ENCODE assay signal across 24 cellular contexts in genomic region chr6:125144822-125145221, GRCh38.
"Had no signal": no experiment of that assay in that cellular context is flagged by ENCODE, and none has a peak within 500 bp of the region (broad histone marks: within the 10 kb centered on the region; RNA-seq: fewer than 3 reads in every experiment).

No MANE protein-coding gene starts in this region.

- H3K4me3 Mint-ChIP-seq: stimulated activated effector memory CD8-positive, alpha-beta T cell treated with anti-CD3 and anti-CD28 coated beads, Interleukin-12 subunit alpha, Interleukin-12 subunit beta, amount 100 ng/mL, for 72 hours; stimulated activated memory B cell treated with anti-CD40 and anti-IgM and Interleukin-4, amounts not matched to agents 10 μg/mL and 1 μg/mL and 100 μg/mL, for 72 hours; stimulated activated naive B cell treated with anti-CD40 and anti-IgM and Interleukin-4, amounts not matched to agents 10 μg/mL and 1 μg/mL and 100 μg/mL, for 72 hours; stimulated activated naive CD8-positive, alpha-beta T cell treated with anti-CD3 and anti-CD28 coated beads, Interleukin-15, amount 100 ng/mL, for 72 hours; stimulated activated naive CD8-positive, alpha-beta T cell treated with anti-CD3 and anti-CD28 coated beads, Interleukin-15, Interleukin-2, amounts not matched to agents 100 ng/mL and 50 ng/mL, for 24 hours; type B pancreatic cell had no signal

- DNase-seq: stimulated activated CD4-positive, alpha-beta T cell treated with anti-CD3 and anti-CD28 coated beads, Interleukin-2, amount 100 ng/mL, for 48 hours; stimulated activated CD4-positive, alpha-beta T cell treated with anti-CD3 and anti-CD28 coated beads, Interleukin-4, amount 100 ng/mL, for 1 hour; stimulated activated CD4-positive, alpha-beta T cell treated with anti-CD3 and anti-CD28 coated beads, Interleukin-4, amount 100 ng/mL, for 24 hours; stimulated activated CD4-positive, alpha-beta T cell treated with anti-CD3 and anti-CD28 coated beads, Interleukin-4, amount 100 ng/mL, for 4 hours; stimulated activated CD8-positive, alpha-beta memory T cell treated with anti-CD3 and anti-CD28 coated beads, Interleukin-4, amount 100 ng/mL, for 48 hours; stimulated activated naive B cell treated with anti-CD40 and anti-IgM and Interleukin-4, amounts not matched to agents 10 μg/mL and 1 μg/mL and 100 μg/mL, for 72 hours; stimulated activated naive CD4-positive, alpha-beta T cell; stimulated activated naive CD4-positive, alpha-beta T cell treated with Interleukin-2 at 50 U/mL for 16 hours; stimulated activated naive CD8-positive, alpha-beta T cell treated with anti-CD3 and anti-CD28 coated beads, Interleukin-15, amount 100 ng/mL, for 72 hours; stimulated activated naive CD8-positive, alpha-beta T cell treated with anti-CD3 and anti-CD28 coated beads, Interleukin-15, Interleukin-2, amounts not matched to agents 100 U/mL and 50 U/mL, for 24 hours; stomach; substantia nigra; testis; thyroid gland; tibial artery; transverse colon; trophoblast cell; upper lobe of left lung; upper lobe of right lung; uterus had no signal

- H3K36me3 Mint-ChIP-seq: stimulated activated effector memory CD8-positive, alpha-beta T cell treated with anti-CD3 and anti-CD28 coated beads, Interleukin-12 subunit alpha, Interleukin-12 subunit beta, amount 100 ng/mL, for 72 hours; stimulated activated memory B cell treated with anti-CD40 and anti-IgM and Interleukin-4, amounts not matched to agents 10 μg/mL and 1 μg/mL and 100 μg/mL, for 72 hours; stimulated activated naive B cell treated with anti-CD40 and anti-IgM and Interleukin-4, amounts not matched to agents 10 μg/mL and 1 μg/mL and 100 μg/mL, for 72 hours; type B pancreatic cell had no signal

- H3K4me1 Mint-ChIP-seq: stimulated activated effector memory CD8-positive, alpha-beta T cell treated with anti-CD3 and anti-CD28 coated beads, Interleukin-12 subunit alpha, Interleukin-12 subunit beta, amount 100 ng/mL, for 72 hours; stimulated activated memory B cell treated with anti-CD40 and anti-IgM and Interleukin-4, amounts not matched to agents 10 μg/mL and 1 μg/mL and 100 μg/mL, for 72 hours; stimulated activated naive B cell treated with anti-CD40 and anti-IgM and Interleukin-4, amounts not matched to agents 10 μg/mL and 1 μg/mL and 100 μg/mL, for 72 hours; stimulated activated naive CD8-positive, alpha-beta T cell treated with anti-CD3 and anti-CD28 coated beads, Interleukin-15, amount 100 ng/mL, for 72 hours had no signal

- H3K27ac Mint-ChIP-seq: stimulated activated effector memory CD8-positive, alpha-beta T cell treated with anti-CD3 and anti-CD28 coated beads, Interleukin-12 subunit alpha, Interleukin-12 subunit beta, amount 100 ng/mL, for 72 hours; stimulated activated memory B cell treated with anti-CD40 and anti-IgM and Interleukin-4, amounts not matched to agents 10 μg/mL and 1 μg/mL and 100 μg/mL, for 72 hours; stimulated activated naive B cell treated with anti-CD40 and anti-IgM and Interleukin-4, amounts not matched to agents 10 μg/mL and 1 μg/mL and 100 μg/mL, for 72 hours; stimulated activated naive CD8-positive, alpha-beta T cell treated with anti-CD3 and anti-CD28 coated beads, Interleukin-15, amount 100 ng/mL, for 72 hours; stimulated activated naive CD8-positive, alpha-beta T cell treated with anti-CD3 and anti-CD28 coated beads, Interleukin-15, Interleukin-2, amounts not matched to agents 100 ng/mL and 50 ng/mL, for 24 hours; type B pancreatic cell had no signal

- H3K9me3 Mint-ChIP-seq: stimulated activated effector memory CD8-positive, alpha-beta T cell treated with anti-CD3 and anti-CD28 coated beads, Interleukin-12 subunit alpha, Interleukin-12 subunit beta, amount 100 ng/mL, for 72 hours; stimulated activated memory B cell treated with anti-CD40 and anti-IgM and Interleukin-4, amounts not matched to agents 10 μg/mL and 1 μg/mL and 100 μg/mL, for 72 hours; stimulated activated naive CD8-positive, alpha-beta T cell treated with anti-CD3 and anti-CD28 coated beads, Interleukin-15, amount 100 ng/mL, for 72 hours; stimulated activated naive CD8-positive, alpha-beta T cell treated with anti-CD3 and anti-CD28 coated beads, Interleukin-15, Interleukin-2, amounts not matched to agents 100 ng/mL and 50 ng/mL, for 24 hours; type B pancreatic cell had no signal
